8 cellular contexts compared by ENCODE assay signal in the genomic region with DNA sequence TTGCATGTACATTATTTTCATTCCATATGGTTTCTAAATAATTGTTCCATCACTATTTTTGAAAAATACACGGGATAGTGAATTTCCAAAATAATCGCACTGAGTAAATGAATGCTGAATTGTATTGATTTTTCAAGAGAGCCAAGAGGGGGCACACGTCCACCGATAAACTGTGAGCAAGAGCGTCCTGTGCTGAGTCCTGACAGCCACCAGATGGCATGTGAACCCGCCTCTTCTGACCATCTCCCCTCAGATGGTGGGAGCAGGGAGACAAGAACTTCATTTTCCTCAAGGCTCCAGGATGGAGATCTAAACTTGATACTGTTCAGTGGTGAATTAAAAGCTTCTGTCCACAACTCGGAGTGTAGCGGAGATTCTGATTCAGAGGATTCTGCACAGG. TPM values are rescaled to one million over a fixed set of nuclear protein-coding genes. Genes with fewer than 3 reads are reported as not detected.
DNase-seq lines count a peak whose midpoint lies in the region; ATAC-seq, FAIRE-seq and TF ChIP-seq lines count a peak whose summit lies in the region.

No MANE protein-coding gene starts in this region.

- ATAC-seq in pancreas: no peak
- ATAC-seq in GM19328 (IDR thresholded peaks at IDR 0.05; ENCODE audit: unreplicated experiment): no peak

- no peaks in the 10 kb centered on the region for H3K36me3 ChIP-seq in pancreas

- no peak for FAIRE-seq in pancreas (lab: Jason Lieb, UNC)

- no peaks in the 10 kb centered on the region for H3K9me3 ChIP-seq in pancreas

- peak; percentile 17 for DNase-seq in activated naive CD4-positive, alpha-beta T cell treated with Interleukin-2 at 50 U/mL for 16 hours
- no peak for DNase-seq in activated naive CD4-positive, alpha-beta T cell treated with anti-CD3 and anti-CD28 coated beads, Interleukin-2, amount 50 U/mL, for 16 hours
- peak; percentile 8 for DNase-seq in HuH-7 (ENCODE audit: low spot score)
- peak; percentile 62 for DNase-seq in SIG-M5 treated with dmso at 0.1 percent for 504 hours (lab: John Stamatoyannopoulos, UW; ENCODE audit: unreplicated experiment)
- DNase-seq in ecto neural progenitor cell (ENCODE audit: low spot score): peak; percentile 44
- peak; percentile 8 to 15 for DNase-seq in stimulated activated CD8-positive, alpha-beta memory T cell treated with anti-CD3 and anti-CD28 coated beads, Interleukin-15, amount 100 ng/mL, for 48 hours (ENCODE audit: low read depth in 2 of 2)
- no peak for DNase-seq in pancreas

- H3K27ac ChIP-seq in pancreas: no peak overlapping the region

- H3K27me3 ChIP-seq in pancreas: no peaks in the 10 kb centered on the region

- TF ChIP-seq CTCF in pancreas (IDR thresholded peaks at IDR 0.05): no peak

- H3K4me1 ChIP-seq in pancreas: no peaks in the 10 kb centered on the region

- WGBS in pancreas, 2 donors: 29 to 34% methylated on average over 8 of the region's 8 CpGs

- intact Hi-C loops in pancreas (cut with DNase I): no loop called here

- H3K4me3 ChIP-seq in pancreas: no peak overlapping the region

RNA-seq across cellular contexts. Expression of a gene that starts 30.6 kb away (rescaled TPM):
- under 1 TPM in 2 of 6 donors, not detected in 4; 0.16 to 0.20 TPM for total RNA-seq in pancreas
- polyA plus RNA-seq in pancreas: under 1 TPM; 0.05 to 0.11 TPM

Comparison
In these comparisons a context has a peak if more than half of its experiments do, and no peak if none do; other contexts are left out.
1. DNase-seq: peak in activated naive CD4-positive, alpha-beta T cell treated with Interleukin-2 at 50 U/mL for 16 hours (single experiment), HuH-7 (single experiment), SIG-M5 treated with dmso at 0.1 percent for 504 hours (single experiment), ecto neural progenitor cell (single experiment) and stimulated activated CD8-positive, alpha-beta memory T cell treated with anti-CD3 and anti-CD28 coated beads, Interleukin-15, amount 100 ng/mL, for 48 hours (2 of 2); none in activated naive CD4-positive, alpha-beta T cell treated with anti-CD3 and anti-CD28 coated beads, Interleukin-2, amount 50 U/mL, for 16 hours (single experiment) and pancreas (0 of 6).